In genomic region chr11:76767659-76768058, GRCh38 we compare ENCODE assay signal across 12 cellular contexts. TPM values are rescaled to one million over a fixed set of nuclear protein-coding genes. Genes with fewer than 3 reads are reported as not detected.
A peak's percentile ranks its signal among the peaks of the same experiment; 100 is the strongest.
DNase-seq lines count a peak whose midpoint lies in the region; ATAC-seq and TF ChIP-seq lines count a peak whose summit lies in the region.
"Had no signal": no experiment of that assay in that cellular context is flagged by ENCODE, and none has a peak within 500 bp of the region (broad histone marks: within the 10 kb centered on the region; RNA-seq: fewer than 3 reads in every experiment).

No MANE protein-coding gene starts in this region.

- H3K4me3 ChIP-seq in HUES6 (ENCODE audit: low read depth, low read length): no peak overlapping the region
- H3K4me3 ChIP-seq in SK-N-MC: peak overlapping the region; percentile 9; the same call in 1 of the 2 replicates
- no peak overlapping the region for H3K4me3 ChIP-seq in hepatocyte
- H3K4me3 ChIP-seq in CD8-positive, alpha-beta memory T cell (ENCODE audit: low read length): no peak overlapping the region
- H3K4me3 ChIP-seq: lung had no signal

- H3K9ac ChIP-seq in HUES6 (ENCODE audit: low read length) (peak overlapping the region; percentile 18), SK-N-MC (ENCODE audit: insufficient read length) (no peak overlapping the region)

- H3K36me3 Mint-ChIP-seq in stimulated activated effector memory CD8-positive, alpha-beta T cell treated with anti-CD3 and anti-CD28 coated beads, Interleukin-12 subunit alpha, Interleukin-12 subunit beta, amount 100 ng/mL, for 72 hours: no peaks in the 10 kb centered on the region
- H3K36me3 Mint-ChIP-seq in CD8-positive, alpha-beta memory T cell: no peaks in the 10 kb centered on the region
- H3K36me3 Mint-ChIP-seq: CD4-positive, CD25-positive, alpha-beta regulatory T cell had no signal

- peak overlapping the region; percentile 56 for H3K4me2 ChIP-seq in hepatocyte

- no peaks in the 10 kb centered on the region for H3K79me2 ChIP-seq in hepatocyte

- H2AFZ ChIP-seq in hepatocyte: no peak overlapping the region

- CTCF ChIA-PET in CD8-positive, alpha-beta memory T cell (lab: Charles Lee): no interaction called here

- POLR2A ChIA-PET in CD8-positive, alpha-beta memory T cell (lab: Charles Lee): no interaction called here

- H3K27me3 ChIP-seq in HUES6 (ENCODE audit: control insufficient read depth, insufficient read depth, low read length) (no peaks in the 10 kb centered on the region), hepatocyte (no peaks in the 10 kb centered on the region)
- no peaks in the 10 kb centered on the region for H3K27me3 ChIP-seq in CD8-positive, alpha-beta memory T cell (ENCODE audit: insufficient read depth, low read length, poor library complexity, severe bottlenecking)

- no peaks in the 10 kb centered on the region for H3K36me3 ChIP-seq in HUES6 (ENCODE audit: control insufficient read depth, insufficient read depth, low read length)
- no peaks in the 10 kb centered on the region for H3K36me3 ChIP-seq in SK-N-MC (ENCODE audit: insufficient read depth, low read length)
- H3K36me3 ChIP-seq in hepatocyte (replicated peaks; ENCODE audit: insufficient read depth, low read depth): no peaks in the 10 kb centered on the region
- H3K36me3 ChIP-seq in CD8-positive, alpha-beta memory T cell (ENCODE audit: insufficient read depth, low read length): no peaks in the 10 kb centered on the region

- TF ChIP-seq CTCF in hepatocyte (IDR thresholded peaks at IDR 0.05; ENCODE audit: poor library complexity): no peak

- peaks cover 59% of the 10 kb centered on the region for H3K4me1 ChIP-seq in HUES6 (ENCODE audit: control insufficient read depth, insufficient read depth, low read length)
- H3K4me1 ChIP-seq in hepatocyte (ENCODE audit: insufficient read depth): peaks cover 54% of the 10 kb centered on the region
- peaks cover 14% of the 10 kb centered on the region for H3K4me1 ChIP-seq in CD8-positive, alpha-beta memory T cell (ENCODE audit: insufficient read depth, low read length)

- peaks cover 0 to 4% of the 10 kb centered on the region in 2 donors for H3K27me3 Mint-ChIP-seq in CD8-positive, alpha-beta memory T cell
- H3K27me3 Mint-ChIP-seq: activated CD4-positive, alpha-beta T cell treated with anti-CD3 and anti-CD28 coated beads for 36 hours had no signal

- no peak overlapping the region for H3K27ac ChIP-seq in HUES6 (ENCODE audit: low read depth, low read length)
- no peak overlapping the region for H3K27ac ChIP-seq in SK-N-MC
- H3K27ac ChIP-seq in hepatocyte: peak overlapping the region; percentile 78
- no peak overlapping the region for H3K27ac ChIP-seq in CD8-positive, alpha-beta memory T cell (ENCODE audit: low read depth, low read length)
- H3K27ac ChIP-seq in caudate nucleus (ENCODE audit: low read depth, low read length): no peak overlapping the region

- 54% methylated on average over 5 of the region's 5 CpGs for WGBS in hepatocyte (ENCODE audit: low lambda C conversion rate, missing lambda C conversion rate)

- no peaks in the 10 kb centered on the region for H4K20me1 ChIP-seq in hepatocyte (ENCODE audit: insufficient read depth, poor library complexity, severe bottlenecking)

- H3K4me3 Mint-ChIP-seq in stimulated activated effector memory CD8-positive, alpha-beta T cell treated with anti-CD3 and anti-CD28 coated beads, Interleukin-12 subunit alpha, Interleukin-12 subunit beta, amount 100 ng/mL, for 72 hours: peak overlapping the region; percentile 36
- H3K4me3 Mint-ChIP-seq in CD8-positive, alpha-beta memory T cell: no peak overlapping the region
- H3K4me3 Mint-ChIP-seq: activated CD4-positive, alpha-beta T cell treated with anti-CD3 and anti-CD28 coated beads for 36 hours had no signal

- no peak for DNase-seq in SK-N-MC (ENCODE audit: low read depth, low spot score)
- no peak for DNase-seq in hepatocyte (ENCODE audit: low spot score)
- no peak for DNase-seq in stimulated activated effector memory CD8-positive, alpha-beta T cell treated with anti-CD3 and anti-CD28 coated beads, Interleukin-12 subunit alpha, Interleukin-12 subunit beta, amount 100 ng/mL, for 72 hours (ENCODE audit: low spot score in 2 of 2)
- DNase-seq in stimulated activated CD4-positive, alpha-beta T cell treated with anti-CD3 and anti-CD28 coated beads, Interleukin-4, amount 100 ng/mL, for 1 hour: no peak
- DNase-seq in CD8-positive, alpha-beta memory T cell: no peak
- no peak for DNase-seq in caudate nucleus (lab: John Stamatoyannopoulos, UW)
- DNase-seq: activated gamma-delta T cell; CD4-positive, CD25-positive, alpha-beta regulatory T cell; stimulated activated naive CD4-positive, alpha-beta T cell had no signal

- ATAC-seq in stimulated activated effector memory CD8-positive, alpha-beta T cell treated with anti-CD3 and anti-CD28 coated beads, Interleukin-12 subunit alpha, Interleukin-12 subunit beta, amount 100 ng/mL, for 72 hours: no peak

- H3K4me1 Mint-ChIP-seq in stimulated activated effector memory CD8-positive, alpha-beta T cell treated with anti-CD3 and anti-CD28 coated beads, Interleukin-12 subunit alpha, Interleukin-12 subunit beta, amount 100 ng/mL, for 72 hours: peaks cover 60% of the 10 kb centered on the region
- H3K4me1 Mint-ChIP-seq in CD8-positive, alpha-beta memory T cell: peaks cover 27 to 39% (median 31%) of the 10 kb centered on the region in 3 donors

- H3K9me3 Mint-ChIP-seq in stimulated activated effector memory CD8-positive, alpha-beta T cell treated with anti-CD3 and anti-CD28 coated beads, Interleukin-12 subunit alpha, Interleukin-12 subunit beta, amount 100 ng/mL, for 72 hours: no peaks in the 10 kb centered on the region
- H3K9me3 Mint-ChIP-seq in CD8-positive, alpha-beta memory T cell: no peaks in the 10 kb centered on the region
- H3K9me3 Mint-ChIP-seq: CD4-positive, CD25-positive, alpha-beta regulatory T cell had no signal

- no peaks in the 10 kb centered on the region for H3K9me2 ChIP-seq in hepatocyte (replicated peaks; ENCODE audit: insufficient read depth)

- peak overlapping the region; percentile 78 for H3K27ac Mint-ChIP-seq in stimulated activated effector memory CD8-positive, alpha-beta T cell treated with anti-CD3 and anti-CD28 coated beads, Interleukin-12 subunit alpha, Interleukin-12 subunit beta, amount 100 ng/mL, for 72 hours
- H3K27ac Mint-ChIP-seq in CD8-positive, alpha-beta memory T cell: peak overlapping the region in 2 of 8 donors; percentile 28 to 32
- H3K27ac Mint-ChIP-seq: activated CD4-positive, alpha-beta T cell treated with anti-CD3 and anti-CD28 coated beads for 36 hours had no signal

- H3K9me3 ChIP-seq in HUES6 (ENCODE audit: control insufficient read depth, insufficient read depth, low read depth, low read length) (no peaks in the 10 kb centered on the region), SK-N-MC (ENCODE audit: low read depth, low read length) (no peaks in the 10 kb centered on the region), hepatocyte (ENCODE audit: low read depth) (no peaks in the 10 kb centered on the region)
- H3K9me3 ChIP-seq in CD8-positive, alpha-beta memory T cell (ENCODE audit: low read length): no peaks in the 10 kb centered on the region

RNA-seq across cellular contexts. Expression of gene TSKU, which starts 15.5 kb away (rescaled TPM):
- total RNA-seq in hepatocyte: 61.9 and 62.9 TPM in 2 replicates
- polyA plus RNA-seq in hepatocyte: 73.7 and 81.9 TPM in 2 replicates
- total RNA-seq in CD8-positive, alpha-beta memory T cell: under 1 TPM; 0.11 to 0.13 TPM
- not detected for polyA plus RNA-seq in CD8-positive, alpha-beta memory T cell
- total RNA-seq: CD4-positive, CD25-positive, alpha-beta regulatory T cell had no signal
- polyA plus RNA-seq: CD4-positive, CD25-positive, alpha-beta regulatory T cell had no signal

Comparison
In these comparisons a context has a peak if more than half of its experiments do, and no peak if none do; other contexts are left out.
1. RNA of gene TSKU, which starts 15.5 kb away (total RNA-seq): 61.9 to 62.9 TPM in hepatocyte; 0.11 to 0.13 TPM in CD8-positive, alpha-beta memory T cell; every median in the first group is over 10 times any median in the second.